In genomic region chr2:232438951-232439757, GRCh38 we compare ENCODE assay signal across 1 cellular context.
TF ChIP-seq lines count a peak whose summit lies in the region.

No MANE protein-coding gene starts in this region.

TF ChIP-seq in IMR-90, 13 proteins besides CTCF, POLR2A, EP300 and RAD21:
- TF ChIP-seq RFX5 (IDR thresholded peaks at IDR 0.05; ENCODE audit: low read depth, low read length) (no peak), USF2 (IDR thresholded peaks at IDR 0.05; ENCODE audit: low read depth, low read length) (no peak), CHD1 (IDR thresholded peaks at IDR 0.05; ENCODE audit: low read depth, low read length) (no peak), ELK1 (IDR thresholded peaks at IDR 0.05; ENCODE audit: borderline replicate concordance, low read depth, low read length) (no peak), MAZ (IDR thresholded peaks at IDR 0.05; ENCODE audit: borderline replicate concordance, low read depth, low read length) (no peak), BHLHE40 (IDR thresholded peaks at IDR 0.05; ENCODE audit: low read depth, low read length) (no peak), SMC3 (IDR thresholded peaks at IDR 0.05; ENCODE audit: low read depth, low read length) (no peak), MXI1 (IDR thresholded peaks at IDR 0.05; ENCODE audit: borderline replicate concordance, low read depth, low read length) (no peak), FOS (IDR thresholded peaks at IDR 0.05; ENCODE audit: low read depth, low read length) (no peak), RCOR1 (IDR thresholded peaks at IDR 0.05; ENCODE audit: insufficient replicate concordance, low read length) (no peak), NFE2L2 (IDR thresholded peaks at IDR 0.05; ENCODE audit: low read depth, low read length) (no peak), CEBPB (IDR thresholded peaks at IDR 0.05; ENCODE audit: low read depth, low read length) (no peak), MAFK (IDR thresholded peaks at IDR 0.05; ENCODE audit: low read depth, low read length) (no peak)
